ENCODE assay signal across 1 cellular context in the genomic region with DNA sequence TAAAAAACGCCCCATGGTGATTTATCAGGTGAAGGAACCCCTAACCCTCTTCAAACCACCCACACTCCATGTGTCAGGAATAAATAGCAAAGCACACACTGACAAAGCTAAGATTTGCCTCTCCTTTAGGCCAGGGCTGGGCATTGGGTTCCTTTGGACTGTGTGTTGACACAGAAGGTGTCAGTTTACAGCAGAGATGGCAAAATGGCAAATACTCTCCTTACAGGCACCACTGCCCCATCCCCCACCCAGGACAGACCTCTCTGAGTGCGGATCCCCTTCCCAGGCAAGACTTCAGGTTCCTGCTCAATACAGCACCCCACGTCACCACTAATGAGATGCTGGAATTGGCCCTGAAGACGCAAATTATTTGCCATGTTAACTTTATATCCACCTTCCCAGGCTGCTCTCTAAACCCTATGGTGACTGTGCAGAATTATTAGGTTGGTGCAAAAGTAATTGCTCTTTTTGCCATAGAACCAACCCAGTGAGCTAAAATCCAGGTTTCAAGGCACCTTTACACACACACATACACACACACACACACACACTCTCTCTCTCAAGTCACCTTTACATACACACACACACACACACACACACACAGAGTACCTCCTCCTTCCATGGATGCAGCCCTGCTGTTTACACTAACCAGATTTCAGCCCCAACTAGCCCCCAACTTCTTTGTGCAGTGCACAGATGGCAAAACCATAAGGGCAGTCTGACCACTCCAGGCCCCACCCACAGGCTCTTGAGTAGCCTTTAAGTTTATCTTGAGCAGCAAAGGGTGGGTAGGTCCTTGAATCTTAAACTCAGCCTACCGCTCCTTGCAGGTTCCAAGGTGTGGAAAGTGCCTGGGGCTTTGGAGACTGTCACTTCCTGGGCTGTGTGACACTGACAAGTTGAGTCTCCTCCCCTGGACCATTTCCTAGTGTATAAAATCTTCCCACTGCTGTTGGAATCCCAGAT.
TF ChIP-seq lines count a peak whose summit lies in the region.

No MANE protein-coding gene starts in this region.

TF ChIP-seq in HepG2, 621 proteins besides CTCF, POLR2A, EP300 and RAD21 (continued from another document and continues in another):
- TF ChIP-seq, protein P1, sequence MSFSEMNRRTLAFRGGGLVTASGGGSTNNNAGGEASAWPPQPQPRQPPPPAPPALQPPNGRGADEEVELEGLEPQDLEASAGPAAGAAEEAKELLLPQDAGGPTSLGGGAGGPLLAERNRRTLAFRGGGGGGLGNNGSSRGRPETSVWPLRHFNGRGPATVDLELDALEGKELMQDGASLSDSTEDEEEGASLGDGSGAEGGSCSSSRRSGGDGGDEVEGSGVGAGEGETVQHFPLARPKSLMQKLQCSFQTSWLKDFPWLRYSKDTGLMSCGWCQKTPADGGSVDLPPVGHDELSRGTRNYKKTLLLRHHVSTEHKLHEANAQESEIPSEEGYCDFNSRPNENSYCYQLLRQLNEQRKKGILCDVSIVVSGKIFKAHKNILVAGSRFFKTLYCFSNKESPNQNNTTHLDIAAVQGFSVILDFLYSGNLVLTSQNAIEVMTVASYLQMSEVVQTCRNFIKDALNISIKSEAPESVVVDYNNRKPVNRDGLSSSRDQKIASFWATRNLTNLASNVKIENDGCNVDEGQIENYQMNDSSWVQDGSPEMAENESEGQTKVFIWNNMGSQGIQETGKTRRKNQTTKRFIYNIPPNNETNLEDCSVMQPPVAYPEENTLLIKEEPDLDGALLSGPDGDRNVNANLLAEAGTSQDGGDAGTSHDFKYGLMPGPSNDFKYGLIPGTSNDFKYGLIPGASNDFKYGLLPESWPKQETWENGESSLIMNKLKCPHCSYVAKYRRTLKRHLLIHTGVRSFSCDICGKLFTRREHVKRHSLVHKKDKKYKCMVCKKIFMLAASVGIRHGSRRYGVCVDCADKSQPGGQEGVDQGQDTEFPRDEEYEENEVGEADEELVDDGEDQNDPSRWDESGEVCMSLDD (CRISPR knock-in tag; IDR thresholded peaks at IDR 0.05; ENCODE audit: borderline replicate concordance): no peak
- no peak for TF ChIP-seq MTF1 (CRISPR knock-in tag; IDR thresholded peaks at IDR 0.05)
- no peak for TF ChIP-seq ZBTB38 (CRISPR knock-in tag; IDR thresholded peaks at IDR 0.05)
- no peak for TF ChIP-seq REST (IDR thresholded peaks at IDR 0.05; ENCODE audit: borderline replicate concordance in 1 of 2, low read depth in 1 of 2, low read length in 2 of 2)
- TF ChIP-seq KDM1A (CRISPR knock-in tag; IDR thresholded peaks at IDR 0.05): no peak
- TF ChIP-seq GATAD2A (CRISPR knock-in tag; IDR thresholded peaks at IDR 0.05): 0 out of 2 replicates have a peak, but pooled peaks have one; percentile 25
- peak; percentile 77; the same call in 1 of the 2 replicates for TF ChIP-seq SIX1 (CRISPR knock-in tag; IDR thresholded peaks at IDR 0.05; ENCODE audit: borderline replicate concordance)
- TF ChIP-seq ZNF605 (CRISPR knock-in tag; IDR thresholded peaks at IDR 0.05): no peak
- TF ChIP-seq, protein P2, sequence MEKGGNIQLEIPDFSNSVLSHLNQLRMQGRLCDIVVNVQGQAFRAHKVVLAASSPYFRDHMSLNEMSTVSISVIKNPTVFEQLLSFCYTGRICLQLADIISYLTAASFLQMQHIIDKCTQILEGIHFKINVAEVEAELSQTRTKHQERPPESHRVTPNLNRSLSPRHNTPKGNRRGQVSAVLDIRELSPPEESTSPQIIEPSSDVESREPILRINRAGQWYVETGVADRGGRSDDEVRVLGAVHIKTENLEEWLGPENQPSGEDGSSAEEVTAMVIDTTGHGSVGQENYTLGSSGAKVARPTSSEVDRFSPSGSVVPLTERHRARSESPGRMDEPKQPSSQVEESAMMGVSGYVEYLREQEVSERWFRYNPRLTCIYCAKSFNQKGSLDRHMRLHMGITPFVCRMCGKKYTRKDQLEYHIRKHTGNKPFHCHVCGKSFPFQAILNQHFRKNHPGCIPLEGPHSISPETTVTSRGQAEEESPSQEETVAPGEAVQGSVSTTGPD (CRISPR knock-in tag; IDR thresholded peaks at IDR 0.05): no peak
- no peak for TF ChIP-seq REPIN1 (CRISPR knock-in tag; IDR thresholded peaks at IDR 0.05; ENCODE audit: borderline replicate concordance, low read depth)
- TF ChIP-seq RFX3 (CRISPR knock-in tag; IDR thresholded peaks at IDR 0.05): no peak
- TF ChIP-seq TAF1 (CRISPR knock-in tag; IDR thresholded peaks at IDR 0.05): no peak
- no peak for TF ChIP-seq SRSF9 (IDR thresholded peaks at IDR 0.05; ENCODE audit: borderline replicate concordance, insufficient read depth, low read depth, low read length, poor library complexity, severe bottlenecking)
- no peak for TF ChIP-seq ZSCAN31 (CRISPR knock-in tag; IDR thresholded peaks at IDR 0.05; ENCODE audit: low read depth)
- no peak for TF ChIP-seq ZNF318 (CRISPR knock-in tag; IDR thresholded peaks at IDR 0.05)
- no peak for TF ChIP-seq ZMYM2 (CRISPR knock-in tag; IDR thresholded peaks at IDR 0.05)
- TF ChIP-seq ARID5B (CRISPR knock-in tag; IDR thresholded peaks at IDR 0.05): 0 out of 2 replicates have a peak, but pooled peaks have one; percentile 11
- TF ChIP-seq ZNF329 (CRISPR knock-in tag; IDR thresholded peaks at IDR 0.05; ENCODE audit: low read depth): no peak
- TF ChIP-seq CSRNP1 (CRISPR knock-in tag; IDR thresholded peaks at IDR 0.05): no peak
- TF ChIP-seq BRD4 (CRISPR knock-in tag; IDR thresholded peaks at IDR 0.05): no peak
- TF ChIP-seq, protein P3, sequence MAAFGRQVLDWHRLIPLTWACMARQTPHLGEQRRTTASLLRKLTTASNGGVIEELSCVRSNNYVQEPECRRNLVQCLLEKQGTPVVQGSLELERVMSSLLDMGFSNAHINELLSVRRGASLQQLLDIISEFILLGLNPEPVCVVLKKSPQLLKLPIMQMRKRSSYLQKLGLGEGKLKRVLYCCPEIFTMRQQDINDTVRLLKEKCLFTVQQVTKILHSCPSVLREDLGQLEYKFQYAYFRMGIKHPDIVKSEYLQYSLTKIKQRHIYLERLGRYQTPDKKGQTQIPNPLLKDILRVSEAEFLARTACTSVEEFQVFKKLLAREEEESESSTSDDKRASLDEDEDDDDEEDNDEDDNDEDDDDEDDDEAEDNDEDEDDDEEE (CRISPR knock-in tag; IDR thresholded peaks at IDR 0.05): no peak
- TF ChIP-seq DRAP1 (CRISPR knock-in tag; IDR thresholded peaks at IDR 0.05): no peak
- peak; percentile 94 for TF ChIP-seq SIX4 (CRISPR knock-in tag; IDR thresholded peaks at IDR 0.05)
